ENCODE assay signal across 20 cellular contexts in genomic region chr22:45704648-45705047, GRCh38. TPM values are rescaled to one million over a fixed set of nuclear protein-coding genes. Genes with fewer than 3 reads are reported as not detected.
DNase-seq lines count a peak whose midpoint lies in the region; ATAC-seq and TF ChIP-seq lines count a peak whose summit lies in the region.
"Had no signal": no experiment of that assay in that cellular context is flagged by ENCODE, and none has a peak within 500 bp of the region (broad histone marks: within the 10 kb centered on the region; RNA-seq: fewer than 3 reads in every experiment).

No MANE protein-coding gene starts in this region.

- H3K4me2 ChIP-seq in PC-3 (ENCODE audit: low read length), result no peak overlapping the region

- peaks cover 0 to 3% (median 0%) of the 10 kb centered on the region in 4 donors for H3K4me1 ChIP-seq in Peyer's patch
- H3K4me1 ChIP-seq in PC-3 (ENCODE audit: insufficient read depth, low read length), result peaks cover 19% of the 10 kb centered on the region

- no peak overlapping the region for H2AFZ ChIP-seq in PC-3 (ENCODE audit: low read length)

- no peaks in the 10 kb centered on the region for H3K9me2 ChIP-seq in PC-3 (replicated peaks; ENCODE audit: low read length)

- intact Hi-C loops in PC-3 (cut with micrococcal nuclease), result loop anchor here (5.0 kb wide), 1 partner anchor 57 kb away; no protein-coding TSS in a partner anchor

- H3K27me3 Mint-ChIP-seq in stimulated activated naive CD8-positive, alpha-beta T cell treated with anti-CD3 and anti-CD28 coated beads, Interleukin-15, Interleukin-2, amounts not matched to agents 100 ng/mL and 50 ng/mL, for 24 hours, result no peaks in the 10 kb centered on the region
- H3K27me3 Mint-ChIP-seq in T-helper 17 cell, result no peaks in the 10 kb centered on the region
- H3K27me3 Mint-ChIP-seq: B cell had no signal

- H3K27me3 ChIP-seq in Peyer's patch (no peaks in the 10 kb centered on the region), PC-3 (ENCODE audit: low read length) (no peaks in the 10 kb centered on the region)

- no peak overlapping the region for H3K4me3 Mint-ChIP-seq in stimulated activated naive CD8-positive, alpha-beta T cell treated with anti-CD3 and anti-CD28 coated beads, Interleukin-15, Interleukin-2, amounts not matched to agents 100 ng/mL and 50 ng/mL, for 24 hours
- H3K4me3 Mint-ChIP-seq in T-helper 17 cell, result no peak overlapping the region
- H3K4me3 Mint-ChIP-seq: B cell, CD14-positive monocyte had no signal

- no peak overlapping the region for H3K9ac ChIP-seq in PC-3 (ENCODE audit: low read length)

- no peaks in the 10 kb centered on the region for H3K9me3 ChIP-seq in T-helper 17 cell (ENCODE audit: control insufficient read depth, low read length, poor library complexity, severe bottlenecking)
- H3K9me3 ChIP-seq in Peyer's patch, result no peaks in the 10 kb centered on the region
- no peaks in the 10 kb centered on the region for H3K9me3 ChIP-seq in PC-3 (ENCODE audit: low read length)

- peak overlapping the region; percentile 8 for H3K27ac Mint-ChIP-seq in stimulated activated naive CD8-positive, alpha-beta T cell treated with anti-CD3 and anti-CD28 coated beads, Interleukin-15, Interleukin-2, amounts not matched to agents 100 ng/mL and 50 ng/mL, for 24 hours
- peak overlapping the region; percentile 53 for H3K27ac Mint-ChIP-seq in T-helper 17 cell
- H3K27ac Mint-ChIP-seq: B cell had no signal

- H3K9me3 Mint-ChIP-seq in stimulated activated naive CD8-positive, alpha-beta T cell treated with anti-CD3 and anti-CD28 coated beads, Interleukin-15, Interleukin-2, amounts not matched to agents 100 ng/mL and 50 ng/mL, for 24 hours, result no peaks in the 10 kb centered on the region
- H3K9me3 Mint-ChIP-seq: CD14-positive monocyte had no signal

- peaks cover 24% of the 10 kb centered on the region for H3K4me1 Mint-ChIP-seq in stimulated activated naive CD8-positive, alpha-beta T cell treated with anti-CD3 and anti-CD28 coated beads, Interleukin-15, Interleukin-2, amounts not matched to agents 100 ng/mL and 50 ng/mL, for 24 hours (ENCODE audit: low read depth)
- peaks cover 24% of the 10 kb centered on the region for H3K4me1 Mint-ChIP-seq in T-helper 17 cell

- CTCF ChIA-PET in PC-3 (lab: Charles Lee), result no interaction called here

- no peak for TF ChIP-seq POLR2A in Peyer's patch (IDR thresholded peaks at IDR 0.05)

- BruUV-seq in PC-3 (replicated peaks; lab: Mats Ljungman, UMichigan), result no TSS peak

- no peaks in the 10 kb centered on the region for H4K20me1 ChIP-seq in PC-3 (ENCODE audit: low read length)

- H3K27ac ChIP-seq in Peyer's patch, result no peak overlapping the region
- H3K27ac ChIP-seq in PC-3 (ENCODE audit: low read length), result no peak overlapping the region

- H3K36me3 Mint-ChIP-seq in stimulated activated naive CD8-positive, alpha-beta T cell treated with anti-CD3 and anti-CD28 coated beads, Interleukin-15, Interleukin-2, amounts not matched to agents 100 ng/mL and 50 ng/mL, for 24 hours (ENCODE audit: low read depth), result peaks cover 92% of the 10 kb centered on the region
- peaks cover 28% of the 10 kb centered on the region for H3K36me3 Mint-ChIP-seq in T-helper 17 cell (ENCODE audit: low read depth)

- no peak for DNase-seq in stimulated activated naive CD8-positive, alpha-beta T cell treated with anti-CD3 and anti-CD28 coated beads, Interleukin-15, Interleukin-2, amounts not matched to agents 100 U/mL and 50 U/mL, for 24 hours
- no peak for DNase-seq in T-helper 17 cell
- DNase-seq in fibroblast of peridontal ligament (ENCODE audit: extremely low read depth), result peak; percentile 69
- no peak for DNase-seq in Peyer's patch
- no peak for DNase-seq in PC-3
- DNase-seq in amygdala (lab: John Stamatoyannopoulos, UW), result no peak
- DNase-seq in hepatic stellate cell (ENCODE audit: low spot score), result no peak
- DNase-seq: 8988T, GDM1, H7, Karpas-422, NCI-H1694, NCI-H2081, NCI-H2171 treated with DMSO at 0.1 percent for 48 hours, NCI-H524 treated with DMSO at 0.1 percent for 48 hours, NCI-H82, SHP77 had no signal

- TF ChIP-seq CTCF in Peyer's patch (IDR thresholded peaks at IDR 0.05), result no peak
- TF ChIP-seq CTCF in PC-3 (conservative IDR thresholded peaks at IDR 0.05; ENCODE audit: low read depth, low read length), result no peak

- H3K36me3 ChIP-seq in Peyer's patch (peaks cover 0 to 39% (median 0%) of the 10 kb centered on the region in 3 donors), PC-3 (ENCODE audit: low read depth, low read length) (peaks cover 42% of the 10 kb centered on the region)

- H3K79me2 ChIP-seq in PC-3 (ENCODE audit: low read length), result peaks cover 35% of the 10 kb centered on the region

- ATAC-seq in stimulated activated naive CD8-positive, alpha-beta T cell treated with anti-CD3 and anti-CD28 coated beads, Interleukin-15, Interleukin-2, amounts not matched to agents 100 U/mL and 50 U/mL, for 24 hours, result no peak
- no peak for ATAC-seq in T-helper 17 cell
- no peak for ATAC-seq in PC-3

- H3F3A ChIP-seq in PC-3 (ENCODE audit: low read length, unreplicated experiment), result no peaks in the 10 kb centered on the region

- H3K4me3 ChIP-seq in Peyer's patch (no peak overlapping the region), PC-3 (ENCODE audit: low read length) (no peak overlapping the region)

- POLR2A ChIA-PET in PC-3 (lab: Charles Lee; ENCODE audit: unreplicated experiment), result no interaction called here

RNA-seq across cellular contexts. Expression of gene ATXN10, which starts 33.0 kb away (rescaled TPM):
- total RNA-seq in T-helper 17 cell (10 to 100 TPM; 52.9 to 55.7 TPM), Peyer's patch (100 to 1,000 TPM in 1 of 4 donors, 10 to 100 TPM in 3; 28.4 to 184 (median 66.3) TPM), PC-3 (2014; rRNA removed) (40.6 and 56.3 TPM in 2 replicates)
